Comparison of ENCODE assay signal across 20 cellular contexts in the genomic region with DNA sequence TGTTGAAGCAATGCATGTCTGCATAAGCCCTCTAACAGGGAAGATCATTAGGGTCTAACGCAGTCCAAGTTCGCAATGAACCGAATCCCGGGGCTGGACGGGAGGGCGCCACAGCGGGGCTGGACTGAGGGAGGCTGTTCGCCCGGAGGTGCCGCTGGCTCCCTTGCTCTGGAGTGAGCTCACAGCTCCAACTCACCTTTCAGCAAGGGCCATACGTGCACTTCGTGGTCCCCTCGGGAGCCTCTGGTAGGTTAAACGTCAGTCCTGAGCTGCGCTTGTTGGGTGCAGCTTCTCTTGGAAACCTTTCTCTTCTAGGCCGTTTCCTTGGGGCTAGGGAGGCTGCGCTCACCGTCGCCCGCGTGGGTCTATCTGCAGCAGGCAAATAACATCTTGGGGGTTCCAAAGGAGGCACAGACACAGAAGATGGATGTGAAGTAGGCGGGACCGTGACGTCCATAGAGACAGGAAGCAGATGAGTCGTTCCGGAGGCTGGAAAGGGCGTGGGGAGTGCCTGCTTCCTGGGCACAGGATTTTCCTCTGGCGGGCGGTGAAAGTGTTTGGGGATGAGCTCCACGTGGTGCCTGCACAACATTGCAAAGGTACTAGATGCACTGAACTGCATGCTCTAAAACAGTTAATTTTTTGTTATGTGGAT. TPM values are rescaled to one million over a fixed set of nuclear protein-coding genes. Genes with fewer than 3 reads are reported as not detected.
A peak's percentile ranks its signal among the peaks of the same experiment; 100 is the strongest.
DNase-seq lines count a peak whose midpoint lies in the region; TF ChIP-seq lines count a peak whose summit lies in the region.
"Had no signal": no experiment of that assay in that cellular context is flagged by ENCODE, and none has a peak within 500 bp of the region (broad histone marks: within the 10 kb centered on the region; RNA-seq: fewer than 3 reads in every experiment).

No MANE protein-coding gene starts in this region.

- H3K9me3 ChIP-seq in osteoblast (ENCODE audit: low read depth, low read length) (no peaks in the 10 kb centered on the region), right atrium auricular region (no peaks in the 10 kb centered on the region)
- no peaks in the 10 kb centered on the region for H3K9me3 ChIP-seq in CD4-positive, alpha-beta memory T cell (ENCODE audit: control insufficient read depth in 1 of 2, low read length in 2 of 2)

- no peak overlapping the region for H3K27ac Mint-ChIP-seq in CD4-positive, alpha-beta memory T cell

- TF ChIP-seq CTCF in epithelial cell of esophagus (IDR thresholded peaks at IDR 0.05; ENCODE audit: insufficient read depth, low read depth, low read length, missing control alignments) = no peak
- TF ChIP-seq CTCF in osteoblast (IDR thresholded peaks at IDR 0.05; ENCODE audit: extremely low read depth, low read depth, low read length) = no peak
- TF ChIP-seq CTCF in GM20000 (IDR thresholded peaks at IDR 0.05; ENCODE audit: extremely low read depth, missing control alignments) = no peak
- TF ChIP-seq CTCF in right atrium auricular region (IDR thresholded peaks at IDR 0.05) = no peak
- TF ChIP-seq CTCF in GM13976 (IDR thresholded peaks at IDR 0.05; ENCODE audit: borderline replicate concordance, control extremely low read depth, extremely low read depth, insufficient read depth, missing control alignments) = no peak

- H4K20me1 ChIP-seq in osteoblast (ENCODE audit: insufficient read depth, low read length) = no peaks in the 10 kb centered on the region

- in situ Hi-C loops in GM13976 (cut with MboI; ENCODE audit: low sequenced_read_pairs, unreplicated experiment) = no loop called here

- no peak overlapping the region for H3K4me3 Mint-ChIP-seq in CD4-positive, alpha-beta memory T cell

- no peak overlapping the region for H3K4me2 ChIP-seq in osteoblast (ENCODE audit: insufficient read depth, low read length)
- H3K4me2 ChIP-seq: PC-9 had no signal

- no peak overlapping the region for H3K27ac ChIP-seq in osteoblast (ENCODE audit: low read depth, low read length)
- no peak overlapping the region for H3K27ac ChIP-seq in CD4-positive, alpha-beta memory T cell (ENCODE audit: low read depth, low read length)
- H3K27ac ChIP-seq in right atrium auricular region = no peak overlapping the region
- H3K27ac ChIP-seq: PC-9, SJSA1 had no signal

- intact Hi-C loops in CD4-positive, alpha-beta memory T cell (cut with micrococcal nuclease) = no loop called here

- CTCF ChIA-PET in CD4-positive, alpha-beta memory T cell (lab: Charles Lee; ENCODE audit: partially characterized antibody) = no interaction called here

- H3K27me3 ChIP-seq in osteoblast (ENCODE audit: insufficient read depth, low read length) = no peaks in the 10 kb centered on the region
- H3K27me3 ChIP-seq in CD4-positive, alpha-beta memory T cell (ENCODE audit: insufficient read depth, low read length) = no peaks in the 10 kb centered on the region
- H3K27me3 ChIP-seq in right atrium auricular region = no peaks in the 10 kb centered on the region
- H3K27me3 ChIP-seq: SJSA1 had no signal

- H3K27me3 Mint-ChIP-seq in CD4-positive, alpha-beta memory T cell = peaks cover 7 to 14% of the 10 kb centered on the region in 2 donors

- peaks cover 0 to 3% (median 0%) of the 10 kb centered on the region in 4 donors for H3K4me1 Mint-ChIP-seq in CD4-positive, alpha-beta memory T cell

- DNase-seq in DMS114 treated with DMSO at 0.1 percent for 48 hours (lab: John Stamatoyannopoulos, UW; ENCODE audit: unreplicated experiment) = peak; percentile 85
- DNase-seq in NCI-H226 = peak; percentile 65
- peak; percentile 20 for DNase-seq in epithelial cell of esophagus (ENCODE audit: low read depth)
- peak; percentile 61 for DNase-seq in osteoblast (ENCODE audit: insufficient read length, low spot score, missing footprints)
- no peak for DNase-seq in GM20000 (ENCODE audit: low spot score)
- DNase-seq in CD4-positive, alpha-beta memory T cell = no peak
- no peak for DNase-seq in right atrium auricular region (ENCODE audit: low spot score)
- no peak for DNase-seq in GM13976 (ENCODE audit: low spot score)
- DNase-seq: DMS 273 treated with DMSO at 0.1 percent for 48 hours, H7, MV-4-11, NCI-H1436, NCI-H2029, NCI-H2171 treated with DMSO at 0.1 percent for 48 hours, NCI-H774, PC-9 had no signal

- H3K4me3 ChIP-seq in epithelial cell of esophagus (ENCODE audit: low read length) (no peak overlapping the region), osteoblast (ENCODE audit: insufficient read depth, low read length) (no peak overlapping the region), right atrium auricular region (no peak overlapping the region)
- no peak overlapping the region for H3K4me3 ChIP-seq in CD4-positive, alpha-beta memory T cell (ENCODE audit: low read length in 2 of 2)
- H3K4me3 ChIP-seq: PC-9, SJSA1 had no signal

- no peak overlapping the region for H2AFZ ChIP-seq in osteoblast (ENCODE audit: low read length)
- H2AFZ ChIP-seq: PC-9 had no signal

- H3K4me1 ChIP-seq in osteoblast (ENCODE audit: insufficient read depth, low read length) (no peaks in the 10 kb centered on the region), right atrium auricular region (peaks cover 0 to 6% of the 10 kb centered on the region in 2 donors)
- no peaks in the 10 kb centered on the region for H3K4me1 ChIP-seq in CD4-positive, alpha-beta memory T cell (ENCODE audit: insufficient read depth, low read length)
- H3K4me1 ChIP-seq: SJSA1 had no signal

- POLR2A ChIA-PET in CD4-positive, alpha-beta memory T cell (lab: Charles Lee; ENCODE audit: partially characterized antibody) = no interaction called here

- no peaks in the 10 kb centered on the region for H3K79me2 ChIP-seq in osteoblast (ENCODE audit: insufficient read depth, low read length)

- peaks cover 0 to 14% (median 6%) of the 10 kb centered on the region in 8 donors for H3K9me3 Mint-ChIP-seq in CD4-positive, alpha-beta memory T cell

- H3K36me3 ChIP-seq in osteoblast (ENCODE audit: insufficient read depth, low read length) = no peaks in the 10 kb centered on the region
- no peaks in the 10 kb centered on the region for H3K36me3 ChIP-seq in CD4-positive, alpha-beta memory T cell (ENCODE audit: insufficient read depth, low read length)
- no peaks in the 10 kb centered on the region for H3K36me3 ChIP-seq in right atrium auricular region
- H3K36me3 ChIP-seq: SJSA1 had no signal

- H3K36me3 Mint-ChIP-seq in CD4-positive, alpha-beta memory T cell = no peaks in the 10 kb centered on the region

RNA-seq across cellular contexts. Expression of gene ATP2C2, which starts 21.9 kb away (rescaled TPM):
- total RNA-seq in osteoblast (not detected in 2 replicates), right atrium auricular region (not detected)
- not detected for total RNA-seq in CD4-positive, alpha-beta memory T cell
- polyA plus RNA-seq in CD4-positive, alpha-beta memory T cell = not detected
- total RNA-seq: A673, Daoy, NCI-H460, SJSA1 had no signal

Comparison
In these comparisons a context has a peak if more than half of its experiments do, and no peak if none do; other contexts are left out.
1. DNase-seq: peak in DMS114 treated with DMSO at 0.1 percent for 48 hours (single experiment), NCI-H226 (single experiment), epithelial cell of esophagus (single experiment) and osteoblast (single experiment); none in GM20000 (single experiment), CD4-positive, alpha-beta memory T cell (0 of 5), right atrium auricular region (single experiment) and GM13976 (single experiment).